ENCODE assay signal across 13 cellular contexts in the genomic region with DNA sequence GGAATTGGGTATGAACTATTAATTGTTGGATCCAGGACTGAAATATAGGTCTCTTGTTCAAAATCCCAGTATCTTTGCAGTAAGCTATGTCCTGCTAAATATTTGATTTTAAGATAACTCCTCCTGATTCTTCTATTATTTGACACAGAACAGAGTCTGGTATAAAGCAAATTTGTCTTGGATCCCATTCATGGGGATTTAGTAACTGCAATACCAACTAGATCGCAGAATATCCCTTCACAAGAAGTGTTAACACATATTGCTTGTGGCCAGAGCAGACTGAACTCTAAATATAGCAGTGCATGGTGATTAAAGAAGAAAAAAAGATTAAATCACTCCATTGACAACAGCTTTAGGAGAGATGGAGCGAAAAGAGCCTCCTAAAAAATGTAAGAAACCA.
DNase-seq lines count a peak whose midpoint lies in the region; ATAC-seq, FAIRE-seq and TF ChIP-seq lines count a peak whose summit lies in the region.
"Had no signal": no experiment of that assay in that cellular context is flagged by ENCODE, and none has a peak within 500 bp of the region (broad histone marks: within the 10 kb centered on the region; RNA-seq: fewer than 3 reads in every experiment).

No MANE protein-coding gene starts in this region.

- TF ChIP-seq POLR2A in right lobe of liver (IDR thresholded peaks at IDR 0.05) (no peak), stomach (IDR thresholded peaks at IDR 0.05) (no peak)

- H3K4me3 ChIP-seq in ACC112 (ENCODE audit: low read depth, low read length) (no peak overlapping the region), right lobe of liver (no peak overlapping the region), stomach (no peak overlapping the region)
- H3K4me3 ChIP-seq: HAP-1 had no signal

- no peak for TF ChIP-seq CTCF in chondrocyte (IDR thresholded peaks at IDR 0.05)
- TF ChIP-seq CTCF in right lobe of liver (IDR thresholded peaks at IDR 0.05) = no peak
- no peak for TF ChIP-seq CTCF in stomach (IDR thresholded peaks at IDR 0.05)

- intact Hi-C loops in right lobe of liver (cut with DNase I) = no loop called here
- intact Hi-C loops in stomach (cut with DNase I; ENCODE audit: low total_unique reads) = no loop called here

- H2AFZ ChIP-seq in ACC112 (ENCODE audit: low read length, unreplicated experiment) = peak overlapping the region; percentile 2

- peak; percentile 57 for FAIRE-seq in HTR-8/SVneo (lab: Jason Lieb, UNC)
- FAIRE-seq: GM12891 had no signal

- peaks cover 36% of the 10 kb centered on the region for H3K4me1 Mint-ChIP-seq in chondrocyte (ENCODE audit: low read depth)
- H3K4me1 Mint-ChIP-seq: CD4-positive, alpha-beta memory T cell had no signal

- no peak for DNase-seq in HTR-8/SVneo (ENCODE audit: insufficient read length, low spot score)
- DNase-seq in chondrocyte (ENCODE audit: low spot score) = no peak
- no peak for DNase-seq in right lobe of liver
- DNase-seq in NCI-H187 treated with DMSO at 0.1 percent for 48 hours (lab: John Stamatoyannopoulos, UW) = no peak
- no peak for DNase-seq in activated T-cell treated with anti-CD3 and anti-CD28 coated beads for 4 hours
- DNase-seq in stomach = no peak
- DNase-seq: CD4-positive, alpha-beta memory T cell; DMS79 had no signal

- H3K4me1 ChIP-seq in ACC112 (ENCODE audit: control insufficient read depth, insufficient read depth, low read length, unreplicated experiment) (peaks cover 4% of the 10 kb centered on the region), right lobe of liver (peaks cover 0 to 13% (median 0%) of the 10 kb centered on the region in 4 donors), stomach (no peaks in the 10 kb centered on the region)
- H3K4me1 ChIP-seq: HAP-1 had no signal

- peak overlapping the region; percentile 49 for H3K27ac Mint-ChIP-seq in chondrocyte (ENCODE audit: unreplicated experiment)
- H3K27ac Mint-ChIP-seq: B cell; CD4-positive, alpha-beta memory T cell had no signal

- H3K79me2 ChIP-seq in ACC112 (ENCODE audit: control insufficient read depth, insufficient read depth, low read length, unreplicated experiment) = no peaks in the 10 kb centered on the region

- no peaks in the 10 kb centered on the region for H3K36me3 ChIP-seq in ACC112 (ENCODE audit: insufficient read depth, low read length)
- H3K36me3 ChIP-seq in right lobe of liver = no peaks in the 10 kb centered on the region
- H3K36me3 ChIP-seq in stomach = no peaks in the 10 kb centered on the region
- H3K36me3 ChIP-seq: HAP-1 had no signal

- no peaks in the 10 kb centered on the region for H3K27me3 ChIP-seq in ACC112 (ENCODE audit: insufficient read depth, low read length)
- H3K27me3 ChIP-seq in right lobe of liver = no peaks in the 10 kb centered on the region
- no peaks in the 10 kb centered on the region for H3K27me3 ChIP-seq in stomach

- peaks cover 11% of the 10 kb centered on the region for H3K36me3 Mint-ChIP-seq in chondrocyte (ENCODE audit: low read depth)
- H3K36me3 Mint-ChIP-seq: CD4-positive, alpha-beta memory T cell had no signal

- 0 out of 2 replicates have a peak overlapping the region, but pooled peaks have one; percentile 2 for H3K27ac ChIP-seq in ACC112 (ENCODE audit: low read depth, low read length)
- no peak overlapping the region for H3K27ac ChIP-seq in right lobe of liver
- no peak overlapping the region for H3K27ac ChIP-seq in stomach
- H3K27ac ChIP-seq: C4-2B had no signal

- H3K4me3 Mint-ChIP-seq in chondrocyte (ENCODE audit: unreplicated experiment) = no peak overlapping the region
- H3K4me3 Mint-ChIP-seq: B cell; CD4-positive, alpha-beta memory T cell had no signal

- TF ChIP-seq EP300 in stomach (IDR thresholded peaks at IDR 0.05) = no peak

- no peaks in the 10 kb centered on the region for H3K27me3 Mint-ChIP-seq in chondrocyte (ENCODE audit: low read depth)
- H3K27me3 Mint-ChIP-seq: B cell; CD4-positive, alpha-beta memory T cell had no signal

- WGBS in right lobe of liver (ENCODE audit: insufficient coverage, low coverage, low lambda C conversion rate, missing lambda C conversion rate) = 35% methylated on average over 2 of the region's 2 CpGs
- WGBS in stomach, 5 donors = 54 to 76% (median 62%) methylated on average over 2 of the region's 2 CpGs

- peaks cover 17% of the 10 kb centered on the region for H3K9me3 Mint-ChIP-seq in chondrocyte (ENCODE audit: low read depth)

- H3K9me3 ChIP-seq in right lobe of liver = no peaks in the 10 kb centered on the region
- H3K9me3 ChIP-seq in stomach = peaks cover 0 to 30% (median 16%) of the 10 kb centered on the region in 4 donors
- H3K9me3 ChIP-seq: HAP-1 had no signal

- ATAC-seq in right lobe of liver = peak; percentile 69 to 88 (median 78)
